In the genomic region with DNA sequence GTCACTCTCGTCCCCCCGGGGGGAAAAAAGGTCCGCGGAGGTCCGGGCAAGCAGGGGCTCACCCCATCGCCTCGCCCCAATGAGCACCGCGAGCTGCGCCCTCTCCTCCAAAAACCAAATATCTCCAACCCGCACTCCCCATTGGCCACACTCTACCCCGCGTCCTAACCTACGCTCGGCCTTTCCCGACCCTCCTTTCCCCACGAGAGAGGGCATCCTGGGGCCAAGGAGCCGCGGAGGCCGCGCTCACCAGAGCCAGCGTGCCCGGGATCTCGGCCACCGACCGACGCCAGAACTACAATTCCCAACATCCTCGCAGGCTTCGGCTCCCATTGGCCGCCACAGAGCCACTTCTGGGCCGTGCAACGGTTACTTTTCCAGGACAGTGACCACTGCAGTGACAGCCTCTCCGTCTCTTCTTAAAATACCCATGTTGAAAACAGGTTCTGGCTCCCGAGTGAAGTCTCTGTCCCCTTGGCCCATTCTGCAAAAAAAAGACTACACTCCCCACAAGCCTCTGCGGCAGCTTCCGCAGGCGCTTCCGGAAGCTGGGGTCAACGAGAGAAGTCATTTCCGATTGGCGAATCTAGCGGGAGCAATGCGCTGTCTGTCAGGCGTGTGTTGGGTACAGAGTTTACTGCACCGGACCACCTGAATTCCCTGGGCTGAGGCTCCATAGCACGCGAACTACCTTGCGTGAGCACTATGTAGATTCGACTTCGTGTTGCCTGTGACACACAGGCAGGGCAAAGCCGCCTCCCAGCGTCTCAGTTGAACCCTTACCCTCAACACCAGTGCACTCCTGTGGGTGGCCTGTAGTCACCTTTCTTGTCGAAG, we compare ENCODE assay signal across 1 cellular context.
TF ChIP-seq lines count a peak whose summit lies in the region.

A gene (minus strand): TSS at position 285 of the 837 bp plus-strand sequence. CDS start 15,020 bp downstream, outside the sequence.

TF ChIP-seq in HepG2, 621 proteins besides CTCF, POLR2A, EP300 and RAD21 (continued from another document):
- TF ChIP-seq, protein P1, sequence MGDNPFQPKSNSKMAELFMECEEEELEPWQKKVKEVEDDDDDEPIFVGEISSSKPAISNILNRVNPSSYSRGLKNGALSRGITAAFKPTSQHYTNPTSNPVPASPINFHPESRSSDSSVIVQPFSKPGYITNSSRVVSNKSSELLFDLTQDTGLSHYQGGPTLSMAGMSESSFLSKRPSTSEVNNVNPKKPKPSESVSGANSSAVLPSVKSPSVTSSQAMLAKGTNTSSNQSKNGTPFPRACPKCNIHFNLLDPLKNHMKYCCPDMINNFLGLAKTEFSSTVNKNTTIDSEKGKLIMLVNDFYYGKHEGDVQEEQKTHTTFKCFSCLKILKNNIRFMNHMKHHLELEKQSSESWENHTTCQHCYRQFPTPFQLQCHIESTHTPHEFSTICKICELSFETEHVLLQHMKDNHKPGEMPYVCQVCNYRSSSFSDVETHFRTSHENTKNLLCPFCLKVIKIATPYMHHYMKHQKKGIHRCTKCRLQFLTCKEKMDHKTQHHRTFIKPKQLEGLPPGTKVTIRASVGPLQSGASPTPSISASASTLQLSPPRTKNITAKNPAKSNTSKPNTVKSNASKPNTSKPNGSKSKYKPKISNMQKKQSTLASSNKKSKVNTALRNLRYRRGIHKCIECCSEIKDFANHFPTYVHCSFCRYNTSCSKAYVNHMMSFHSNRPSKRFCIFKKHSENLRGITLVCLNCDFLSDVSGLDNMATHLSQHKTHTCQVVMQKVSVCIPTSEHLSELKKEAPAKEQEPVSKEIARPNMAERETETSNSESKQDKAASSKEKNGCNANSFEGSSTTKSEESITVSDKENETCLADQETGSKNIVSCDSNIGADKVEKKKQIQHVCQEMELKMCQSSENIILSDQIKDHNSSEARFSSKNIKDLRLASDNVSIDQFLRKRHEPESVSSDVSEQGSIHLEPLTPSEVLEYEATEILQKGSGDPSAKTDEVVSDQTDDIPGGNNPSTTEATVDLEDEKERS (CRISPR knock-in tag; IDR thresholded peaks at IDR 0.05), result peak; percentile 85; the same call in 1 of the 2 replicates
- TF ChIP-seq KDM2A (CRISPR knock-in tag; IDR thresholded peaks at IDR 0.05; ENCODE audit: borderline replicate concordance, low read depth) (peak; percentile 84; the same call in 1 of the 2 replicates), TBX3 (IDR thresholded peaks at IDR 0.05; ENCODE audit: borderline replicate concordance) (no peak; the same call in 1 of the 2 replicates), NCOA5 (CRISPR knock-in tag; IDR thresholded peaks at IDR 0.05) (no peak), ZNF83 (CRISPR knock-in tag; IDR thresholded peaks at IDR 0.05; ENCODE audit: borderline replicate concordance) (peak; percentile 73; the same call in 1 of the 2 replicates), ERF (CRISPR knock-in tag; IDR thresholded peaks at IDR 0.05) (peak; percentile 47; the same call in 1 of the 2 replicates), ZNF713 (CRISPR knock-in tag; IDR thresholded peaks at IDR 0.05) (0 out of 2 replicates have a peak, but pooled peaks have one; percentile 35), ZNF234 (CRISPR knock-in tag; conservative IDR thresholded peaks at IDR 0.05) (peak; percentile 88; the same call in 1 of the 2 replicates), BRCA1 (CRISPR knock-in tag; IDR thresholded peaks at IDR 0.05) (no peak; the same call in 1 of the 2 replicates), NFATC3 (CRISPR knock-in tag; IDR thresholded peaks at IDR 0.05) (no peak), HDAC6 (IDR thresholded peaks at IDR 0.05; ENCODE audit: low read depth, low read length) (no peak), ZNF607 (CRISPR knock-in tag; IDR thresholded peaks at IDR 0.05; ENCODE audit: borderline replicate concordance) (peak; percentile 90), KLF13 (CRISPR knock-in tag; IDR thresholded peaks at IDR 0.05) (peak; percentile 12; the same call in 1 of the 2 replicates), ZNF777 (CRISPR knock-in tag; IDR thresholded peaks at IDR 0.05) (peak; percentile 42; the same call in 1 of the 2 replicates), ZNF12 (CRISPR knock-in tag; IDR thresholded peaks at IDR 0.05) (0 out of 2 replicates have a peak, but pooled peaks have one; percentile 39), SMARCE1 (IDR thresholded peaks at IDR 0.05; ENCODE audit: borderline replicate concordance) (no peak)
- TF ChIP-seq, protein P2, sequence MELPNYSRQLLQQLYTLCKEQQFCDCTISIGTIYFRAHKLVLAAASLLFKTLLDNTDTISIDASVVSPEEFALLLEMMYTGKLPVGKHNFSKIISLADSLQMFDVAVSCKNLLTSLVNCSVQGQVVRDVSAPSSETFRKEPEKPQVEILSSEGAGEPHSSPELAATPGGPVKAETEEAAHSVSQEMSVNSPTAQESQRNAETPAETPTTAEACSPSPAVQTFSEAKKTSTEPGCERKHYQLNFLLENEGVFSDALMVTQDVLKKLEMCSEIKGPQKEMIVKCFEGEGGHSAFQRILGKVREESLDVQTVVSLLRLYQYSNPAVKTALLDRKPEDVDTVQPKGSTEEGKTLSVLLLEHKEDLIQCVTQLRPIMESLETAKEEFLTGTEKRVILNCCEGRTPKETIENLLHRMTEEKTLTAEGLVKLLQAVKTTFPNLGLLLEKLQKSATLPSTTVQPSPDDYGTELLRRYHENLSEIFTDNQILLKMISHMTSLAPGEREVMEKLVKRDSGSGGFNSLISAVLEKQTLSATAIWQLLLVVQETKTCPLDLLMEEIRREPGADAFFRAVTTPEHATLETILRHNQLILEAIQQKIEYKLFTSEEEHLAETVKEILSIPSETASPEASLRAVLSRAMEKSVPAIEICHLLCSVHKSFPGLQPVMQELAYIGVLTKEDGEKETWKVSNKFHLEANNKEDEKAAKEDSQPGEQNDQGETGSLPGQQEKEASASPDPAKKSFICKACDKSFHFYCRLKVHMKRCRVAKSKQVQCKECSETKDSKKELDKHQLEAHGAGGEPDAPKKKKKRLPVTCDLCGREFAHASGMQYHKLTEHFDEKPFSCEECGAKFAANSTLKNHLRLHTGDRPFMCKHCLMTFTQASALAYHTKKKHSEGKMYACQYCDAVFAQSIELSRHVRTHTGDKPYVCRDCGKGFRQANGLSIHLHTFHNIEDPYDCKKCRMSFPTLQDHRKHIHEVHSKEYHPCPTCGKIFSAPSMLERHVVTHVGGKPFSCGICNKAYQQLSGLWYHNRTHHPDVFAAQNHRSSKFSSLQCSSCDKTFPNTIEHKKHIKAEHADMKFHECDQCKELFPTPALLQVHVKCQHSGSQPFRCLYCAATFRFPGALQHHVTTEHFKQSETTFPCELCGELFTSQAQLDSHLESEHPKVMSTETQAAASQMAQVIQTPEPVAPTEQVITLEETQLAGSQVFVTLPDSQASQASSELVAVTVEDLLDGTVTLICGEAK (IDR thresholded peaks at IDR 0.05), result peak; percentile 93
- TF ChIP-seq, protein P2 (CRISPR knock-in tag; IDR thresholded peaks at IDR 0.05), result peak; percentile 22; the same call in 1 of the 2 replicates
- TF ChIP-seq, protein P3, sequence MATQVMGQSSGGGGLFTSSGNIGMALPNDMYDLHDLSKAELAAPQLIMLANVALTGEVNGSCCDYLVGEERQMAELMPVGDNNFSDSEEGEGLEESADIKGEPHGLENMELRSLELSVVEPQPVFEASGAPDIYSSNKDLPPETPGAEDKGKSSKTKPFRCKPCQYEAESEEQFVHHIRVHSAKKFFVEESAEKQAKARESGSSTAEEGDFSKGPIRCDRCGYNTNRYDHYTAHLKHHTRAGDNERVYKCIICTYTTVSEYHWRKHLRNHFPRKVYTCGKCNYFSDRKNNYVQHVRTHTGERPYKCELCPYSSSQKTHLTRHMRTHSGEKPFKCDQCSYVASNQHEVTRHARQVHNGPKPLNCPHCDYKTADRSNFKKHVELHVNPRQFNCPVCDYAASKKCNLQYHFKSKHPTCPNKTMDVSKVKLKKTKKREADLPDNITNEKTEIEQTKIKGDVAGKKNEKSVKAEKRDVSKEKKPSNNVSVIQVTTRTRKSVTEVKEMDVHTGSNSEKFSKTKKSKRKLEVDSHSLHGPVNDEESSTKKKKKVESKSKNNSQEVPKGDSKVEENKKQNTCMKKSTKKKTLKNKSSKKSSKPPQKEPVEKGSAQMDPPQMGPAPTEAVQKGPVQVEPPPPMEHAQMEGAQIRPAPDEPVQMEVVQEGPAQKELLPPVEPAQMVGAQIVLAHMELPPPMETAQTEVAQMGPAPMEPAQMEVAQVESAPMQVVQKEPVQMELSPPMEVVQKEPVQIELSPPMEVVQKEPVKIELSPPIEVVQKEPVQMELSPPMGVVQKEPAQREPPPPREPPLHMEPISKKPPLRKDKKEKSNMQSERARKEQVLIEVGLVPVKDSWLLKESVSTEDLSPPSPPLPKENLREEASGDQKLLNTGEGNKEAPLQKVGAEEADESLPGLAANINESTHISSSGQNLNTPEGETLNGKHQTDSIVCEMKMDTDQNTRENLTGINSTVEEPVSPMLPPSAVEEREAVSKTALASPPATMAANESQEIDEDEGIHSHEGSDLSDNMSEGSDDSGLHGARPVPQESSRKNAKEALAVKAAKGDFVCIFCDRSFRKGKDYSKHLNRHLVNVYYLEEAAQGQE (IDR thresholded peaks at IDR 0.05; ENCODE audit: borderline replicate concordance in 1 of 2, low read depth in 1 of 2, low read length in 2 of 2), result no peak; a peak in 1 of 4 replicates
TF ChIP-seq in HepG2: peak in this region for 385.
